ENCODE assay signal across 30 cellular contexts in the genomic region with DNA sequence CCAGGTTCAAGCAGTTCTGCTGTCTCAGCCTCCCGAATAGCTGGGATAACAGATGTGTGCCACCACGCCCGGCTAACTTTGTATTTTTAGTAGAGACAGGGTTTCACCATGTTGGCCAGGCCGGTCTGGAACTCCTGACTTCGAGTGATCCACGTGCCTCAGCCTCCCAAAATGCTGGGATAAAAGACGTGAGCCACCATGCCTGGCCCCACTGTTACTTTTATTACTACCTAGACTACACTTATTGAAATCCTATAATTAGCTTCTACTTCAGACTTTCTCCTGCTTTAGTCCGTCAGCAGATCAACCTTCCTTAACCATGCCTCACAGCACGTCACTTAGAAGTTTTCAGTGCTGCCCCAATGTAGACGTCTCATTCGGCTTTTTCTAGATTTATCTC.
"Had no signal": no experiment of that assay in that cellular context is flagged by ENCODE, and none has a peak within 500 bp of the region (broad histone marks: within the 10 kb centered on the region; RNA-seq: fewer than 3 reads in every experiment).

No MANE protein-coding gene starts in this region.

- H3K27me3 ChIP-seq: brain microvascular endothelial cell had no signal

- H3K27ac ChIP-seq: brain microvascular endothelial cell, WERI-Rb-1 had no signal

- ATAC-seq: activated CD8-positive, alpha-beta memory T cell treated with anti-CD3 and anti-CD28 coated beads, Interleukin-2, amount 10 ng/mL, durations not matched to agents 7 days and 5 days; activated naive CD8-positive, alpha-beta T cell treated with anti-CD3 and anti-CD28 coated beads, Interleukin-2, amount 50 U/mL, for 24 hours; K562; Panc1 had no signal

- H3K4me3 ChIP-seq: K562 had no signal

- DNase-seq: activated CD4-positive, alpha-beta memory T cell treated with anti-CD3 and anti-CD28 coated beads, Interleukin-2, amount 10 ng/mL, durations not matched to agents 7 days and 5 days; activated CD4-positive, alpha-beta T cell treated with anti-CD3 and anti-CD28 coated beads for 1 hour; activated CD4-positive, alpha-beta T cell treated with anti-CD3 and anti-CD28 coated beads for 48 hours; activated CD4-positive, CD25-positive, alpha-beta regulatory T cell; activated CD8-positive, alpha-beta memory T cell treated with anti-CD3 and anti-CD28 coated beads for 24 hours; activated CD8-positive, alpha-beta memory T cell treated with anti-CD3 and anti-CD28 coated beads, Interleukin-2, amount 10 ng/mL, durations not matched to agents 7 days and 5 days; activated CD8-positive, alpha-beta memory T cell treated with anti-CD3 and anti-CD28 coated beads, Interleukin-2, amount 50 U/mL, for 48 hours; activated effector memory CD4-positive, alpha-beta T cell treated with Interleukin-2 at 50 U/mL for 16 hours; activated naive CD4-positive, alpha-beta T cell treated with anti-CD3 and anti-CD28 coated beads, Interleukin-2, amount 10 ng/mL, durations not matched to agents 7 days and 5 days; activated naive CD8-positive, alpha-beta T cell treated with anti-CD3 and anti-CD28 coated beads, Interleukin-2, amount 50 U/mL, for 24 hours; activated T-cell treated with anti-CD3 and anti-CD28 coated beads, Interleukin-2, amount 50 U/mL, for 48 hours; aorta; brain microvascular endothelial cell; IMR-90; NCI-H1048; NCI-H1105 treated with DMSO at 0.1 percent for 48 hours; NCI-H1436; NCI-H1694; NCI-H1930; NCI-H2081 treated with DMSO at 0.1 percent for 48 hours; NCI-H226; NCI-H446 treated with DMSO at 0.1 percent for 48 hours; NCI-H524 treated with DMSO at 0.1 percent for 48 hours; SIG-M5; SW 1271; T-helper 1 cell; T1000; WERI-Rb-1 had no signal

- FAIRE-seq: K562 had no signal
